Comparison of ENCODE assay signal across 2 cellular contexts in the genomic region with DNA sequence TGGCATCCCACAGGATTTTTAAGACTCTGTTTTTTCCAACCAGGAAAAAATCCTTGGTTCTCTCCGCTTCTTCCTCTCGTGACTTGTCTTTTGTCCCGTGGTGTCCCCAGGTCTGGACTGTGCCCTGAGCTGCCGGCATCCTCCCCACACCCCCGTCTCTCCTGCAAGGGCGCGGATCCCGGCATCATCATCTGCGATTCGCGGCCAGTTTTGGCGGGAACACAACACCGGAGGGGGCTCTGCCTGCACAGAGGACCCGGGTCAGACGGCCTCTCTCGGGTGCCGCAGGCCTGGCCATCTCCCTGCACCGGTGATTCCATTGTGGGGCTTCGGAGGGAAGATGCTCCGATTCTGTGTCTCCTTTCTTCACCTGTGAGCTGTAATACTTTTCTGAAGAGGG.
TF ChIP-seq lines count a peak whose summit lies in the region.

No MANE protein-coding gene starts in this region.

TF ChIP-seq in GM23338, 12 proteins besides CTCF, POLR2A, EP300 and RAD21:
- no peak for TF ChIP-seq REST (IDR thresholded peaks at IDR 0.05; ENCODE audit: unreplicated experiment)
- no peak for TF ChIP-seq NANOG (IDR thresholded peaks at IDR 0.05; ENCODE audit: borderline replicate concordance)
- TF ChIP-seq EZH2phosphoT487 (IDR thresholded peaks at IDR 0.05; ENCODE audit: unreplicated experiment), result no peak
- no peak for TF ChIP-seq ZNF114 (CRISPR knock-in tag; IDR thresholded peaks at IDR 0.05)
- no peak for TF ChIP-seq EZH2 (IDR thresholded peaks at IDR 0.05; ENCODE audit: low read depth, unreplicated experiment)
- TF ChIP-seq ZNF331 (CRISPR knock-in tag; IDR thresholded peaks at IDR 0.05; ENCODE audit: low read depth), result no peak
- TF ChIP-seq STAT1 (IDR thresholded peaks at IDR 0.05; ENCODE audit: unreplicated experiment), result no peak
- no peak for TF ChIP-seq JUNB (IDR thresholded peaks at IDR 0.05; ENCODE audit: unreplicated experiment)

TF ChIP-seq in H1, 55 proteins besides CTCF, POLR2A, EP300 and RAD21:
- TF ChIP-seq KDM5A (IDR thresholded peaks at IDR 0.05; ENCODE audit: low read length) (no peak), BRCA1 (IDR thresholded peaks at IDR 0.05; ENCODE audit: low read depth, low read length) (no peak), NANOG (IDR thresholded peaks at IDR 0.05; ENCODE audit: insufficient read depth, low read depth, low read length, poor library complexity, severe bottlenecking) (no peak), SUZ12 (IDR thresholded peaks at IDR 0.05; ENCODE audit: low read length) (no peak), FOSL1 (IDR thresholded peaks at IDR 0.05; ENCODE audit: insufficient read depth, low read depth, low read length) (no peak), SP2 (IDR thresholded peaks at IDR 0.05; ENCODE audit: low read length) (no peak)
- TF ChIP-seq, protein P1, sequence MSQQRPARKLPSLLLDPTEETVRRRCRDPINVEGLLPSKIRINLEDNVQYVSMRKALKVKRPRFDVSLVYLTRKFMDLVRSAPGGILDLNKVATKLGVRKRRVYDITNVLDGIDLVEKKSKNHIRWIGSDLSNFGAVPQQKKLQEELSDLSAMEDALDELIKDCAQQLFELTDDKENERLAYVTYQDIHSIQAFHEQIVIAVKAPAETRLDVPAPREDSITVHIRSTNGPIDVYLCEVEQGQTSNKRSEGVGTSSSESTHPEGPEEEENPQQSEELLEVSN (IDR thresholded peaks at IDR 0.05), result peak; percentile 90
